Comparison of ENCODE assay signal across 9 cellular contexts in the genomic region with DNA sequence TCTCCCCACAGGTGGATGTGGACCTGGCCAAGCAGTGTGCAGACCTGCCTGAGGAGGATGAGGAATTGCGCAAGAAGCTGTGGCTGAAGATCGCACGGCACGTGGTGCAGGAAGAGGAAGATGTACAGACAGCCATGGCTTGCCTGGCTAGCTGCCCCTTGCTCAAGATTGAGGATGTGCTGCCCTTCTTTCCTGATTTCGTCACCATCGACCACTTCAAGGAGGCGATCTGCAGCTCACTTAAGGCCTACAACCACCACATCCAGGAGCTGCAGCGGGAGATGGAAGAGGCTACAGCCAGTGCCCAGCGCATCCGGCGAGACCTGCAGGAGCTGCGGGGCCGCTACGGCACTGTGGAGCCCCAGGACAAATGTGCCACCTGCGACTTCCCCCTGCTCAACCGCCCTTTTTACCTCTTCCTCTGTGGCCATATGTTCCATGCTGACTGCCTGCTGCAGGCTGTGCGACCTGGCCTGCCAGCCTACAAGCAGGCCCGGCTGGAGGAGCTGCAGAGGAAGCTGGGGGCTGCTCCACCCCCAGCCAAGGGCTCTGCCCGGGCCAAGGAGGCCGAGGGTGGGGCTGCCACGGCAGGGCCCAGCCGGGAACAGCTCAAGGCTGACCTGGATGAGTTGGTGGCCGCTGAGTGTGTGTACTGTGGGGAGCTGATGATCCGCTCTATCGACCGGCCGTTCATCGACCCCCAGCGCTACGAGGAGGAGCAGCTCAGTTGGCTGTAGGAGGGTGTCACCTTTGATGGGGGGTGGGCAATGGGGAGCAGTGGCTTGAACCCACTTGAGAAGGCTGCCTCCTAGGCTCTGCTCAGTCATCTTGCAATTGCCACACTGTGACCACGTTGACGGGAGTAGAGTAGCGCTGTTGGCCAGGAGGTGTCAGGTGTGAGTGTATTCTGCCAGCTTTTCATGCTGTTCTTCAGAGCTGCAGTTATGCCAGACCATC. TPM values are rescaled to one million over a fixed set of nuclear protein-coding genes. Genes with fewer than 3 reads are reported as not detected.
DNase-seq lines count a peak whose midpoint lies in the region; ATAC-seq, FAIRE-seq and TF ChIP-seq lines count a peak whose summit lies in the region.
"Had no signal": no experiment of that assay in that cellular context is flagged by ENCODE, and none has a peak within 500 bp of the region (broad histone marks: within the 10 kb centered on the region; RNA-seq: fewer than 3 reads in every experiment).

No MANE protein-coding gene starts in this region.

- H3K27ac ChIP-seq in HepG2 (ENCODE audit: extremely low read length, insufficient read depth, low read length) = no peak overlapping the region

- H3K79me2 ChIP-seq in HepG2 (ENCODE audit: insufficient read depth, low read length) = no peaks in the 10 kb centered on the region

- TF ChIP-seq RAD21 in HepG2 (CRISPR knock-in tag; IDR thresholded peaks at IDR 0.05) = no peak

- CTCF ChIA-PET in HepG2 (lab: Yijun Ruan, JAX; ENCODE audit: low intra/inter-chr PET ratio, low total read pairs) = interaction anchor here (1.5 to 4.4 kb wide), 3 partner anchors 119 to 282 kb away, joined by 3 to 44 read pairs (median 11); no protein-coding TSS in a partner anchor

- H3K4me1 ChIP-seq in HepG2 (ENCODE audit: insufficient read depth, low read length) = peaks cover 17% of the 10 kb centered on the region

- no peaks in the 10 kb centered on the region for H3K27me3 ChIP-seq in bronchial epithelial cell (ENCODE audit: control insufficient read depth, insufficient read depth, low read length)
- H3K27me3 ChIP-seq in HepG2 (ENCODE audit: control insufficient read depth in 1 of 2, insufficient read depth in 2 of 2, low read length in 2 of 2) = no peaks in the 10 kb centered on the region

- no peak overlapping the region for H3K4me2 ChIP-seq in HepG2 (ENCODE audit: low read depth, low read length)

- POLR2A ChIA-PET in HepG2 (lab: Yijun Ruan, JAX) = interaction anchor here (1.7 kb wide), 1 partner anchor 9 kb away, joined by 4 read pairs; the partner anchor contains the start of gene VPS18

- in situ Hi-C loops in HepG2 (cut with HindIII; ENCODE audit: extremely low pct_ligation_motif_present, low pct_unique_long_range_greater_than_20kb) = loop anchor here (5.0 kb wide), 1 partner anchor 279 kb away; no protein-coding TSS in a partner anchor

- H2AFZ ChIP-seq in HepG2 (ENCODE audit: low read length) = no peak overlapping the region

- no peak for TF ChIP-seq EP300 in HepG2 (IDR thresholded peaks at IDR 0.05; ENCODE audit: low read depth in 2 of 2, low read length in 2 of 2)
- no peak for TF ChIP-seq EP300 in HepG2 (CRISPR knock-in tag; IDR thresholded peaks at IDR 0.05; ENCODE audit: borderline replicate concordance)

- H4K20me1 ChIP-seq in HepG2 (ENCODE audit: insufficient read depth, low read length) = no peaks in the 10 kb centered on the region

- no peak for TF ChIP-seq CTCF in bronchial epithelial cell (IDR thresholded peaks at IDR 0.05; ENCODE audit: insufficient read depth, low read length, severe bottlenecking)
- no peak for TF ChIP-seq CTCF in HepG2 (CRISPR knock-in tag; IDR thresholded peaks at IDR 0.05)

- ATAC-seq in HepG2 (no peak), HG03521 (IDR thresholded peaks at IDR 0.05; ENCODE audit: unreplicated experiment) (no peak)

- 99% methylated on average over 21 of the region's 33 CpGs for whole genome bisulfite sequencing in HepG2 (ENCODE audit: low lambda C conversion rate)

- DNase-seq in Ammon's horn (ENCODE audit: low spot score) = peak; percentile 80
- DNase-seq in Kasumi-1 (lab: John Stamatoyannopoulos, UW) = peak; percentile 99 to 100
- DNase-seq in bronchial epithelial cell (ENCODE audit: low read depth) = peak; percentile 43
- DNase-seq in HepG2 (ENCODE audit: low spot score) = no peak
- no peak for DNase-seq in HK-2 (ENCODE audit: unreplicated experiment)
- DNase-seq in A172 (ENCODE audit: low spot score) = no peak
- no peak for DNase-seq in NCI-H1048 (lab: John Stamatoyannopoulos, UW)

- BruUV-seq in HepG2 (replicated peaks; lab: Mats Ljungman, UMichigan) = no TSS peak

- H3K4me3 ChIP-seq in bronchial epithelial cell (ENCODE audit: low read depth, low read length) = no peak overlapping the region
- no peak overlapping the region for H3K4me3 ChIP-seq in HepG2 (replicated peaks in 1 of 3; ENCODE audit: insufficient read depth in 1 of 3, low read depth in 2 of 3, low read length in 3 of 3)

- no peak for TF ChIP-seq POLR2A in HepG2 (IDR thresholded peaks at IDR 0.05; ENCODE audit: insufficient read depth in 1 of 2, low read depth in 2 of 2, low read length in 2 of 2)

- FAIRE-seq in bronchial epithelial cell (lab: Jason Lieb, UNC) (peak; percentile 43), HepG2 (lab: Jason Lieb, UNC) (no peak)

- H3K36me3 ChIP-seq in bronchial epithelial cell (ENCODE audit: control insufficient read depth, insufficient read depth, low read length) (peaks cover 30% of the 10 kb centered on the region), HepG2 (replicated peaks in 1 of 2; ENCODE audit: control insufficient read depth in 1 of 2, insufficient read depth in 2 of 2, low read length in 2 of 2) (peaks cover 22 to 42% of the 10 kb centered on the region in 2 experiments)

- intact Hi-C loops in HepG2 (cut with micrococcal nuclease; ENCODE audit: unreplicated experiment) = no loop called here

- H3K9ac ChIP-seq in HepG2 (ENCODE audit: insufficient read depth, low read depth, low read length) = no peak overlapping the region

- H3K9me3 ChIP-seq in HepG2 (ENCODE audit: low read length) = no peaks in the 10 kb centered on the region

RNA-seq across cellular contexts. Expression of gene VPS18, which starts 8.6 kb away (rescaled TPM):
- total RNA-seq in bronchial epithelial cell (26.3 and 30.6 TPM in 2 replicates), HepG2 (2016; rRNA removed; fragmentation: Illumina TruSeq; extraction: Trizol) (15.8 and 17.0 TPM in 2 replicates)
- 1.2 and 1.9 TPM in 2 replicates for total RNA-seq in HepG2 (2016; cell fraction: cytosol; rRNA removed; fragmentation: Illumina TruSeq; extraction: Trizol; ENCODE audit: low read depth)
- total RNA-seq in HepG2 (2016; cell fraction: insoluble cytoplasmic fraction; rRNA removed; fragmentation: Illumina TruSeq; extraction: Trizol) = 14.9 and 16.0 TPM in 2 replicates
- 3.9 and 4.3 TPM in 2 replicates for total RNA-seq in HepG2 (2016; cell fraction: membrane; rRNA removed; fragmentation: Illumina TruSeq; extraction: Trizol)
- total RNA-seq in HepG2 (2016; cell fraction: nucleus; rRNA removed; fragmentation: Illumina TruSeq; extraction: Trizol) = 9.9 and 11.2 TPM in 2 replicates
- polyA plus RNA-seq in HepG2 (2011; rRNA removed) = 5.8 and 7.4 TPM in 2 replicates
- polyA plus RNA-seq in HepG2 (2011; cell fraction: cytosol; rRNA removed) = 6.0 and 7.5 TPM in 2 replicates
- 9.2 and 9.4 TPM in 2 replicates for polyA plus RNA-seq in HepG2 (2011; cell fraction: nucleus; rRNA removed)
- 5.0 and 5.3 TPM in 2 replicates for polyA plus RNA-seq in HepG2 (2012)
- polyA plus RNA-seq in HepG2 (2016; cell fraction: cytosol; fragmentation: Illumina TruSeq; extraction: Trizol; ENCODE audit: low read depth) = 0.57 and 0.62 TPM in 2 replicates
- 9.1 and 10.3 TPM in 2 replicates for polyA plus RNA-seq in HepG2 (2016; cell fraction: insoluble cytoplasmic fraction; fragmentation: Illumina TruSeq; extraction: Trizol; ENCODE audit: low read depth)
- polyA plus RNA-seq in HepG2 (2016; cell fraction: membrane; fragmentation: Illumina TruSeq; extraction: Trizol; ENCODE audit: low read depth) = 1.1 and 1.8 TPM in 2 replicates
- 13.2 and 13.9 TPM in 2 replicates for polyA plus RNA-seq in HepG2 (2016; cell fraction: nucleus; fragmentation: Illumina TruSeq; extraction: Trizol; ENCODE audit: insufficient read depth, low read depth)
- 42.6 and 112 TPM in 2 replicates for polyA minus RNA-seq in HepG2 (2011; rRNA and poly(A)+ RNA removed; ENCODE audit: low replicate concordance)
- polyA minus RNA-seq in HepG2 (2011; cell fraction: cytosol; rRNA and poly(A)+ RNA removed) = 11.8 and 12.4 TPM in 2 replicates
- polyA minus RNA-seq in HepG2 (2011; cell fraction: nucleus; rRNA and poly(A)+ RNA removed) = 9.3 and 9.8 TPM in 2 replicates
- total RNA-seq in A172 (2014; rRNA removed; shearing (Covaris generic)) = 39.7 and 41.7 TPM in 2 replicates

RNA-seq across cellular contexts. Expression of gene DLL4, which starts 26.3 kb away (rescaled TPM):
- 0.13 TPM in 1 of 2 replicates, not detected in the other for total RNA-seq in bronchial epithelial cell
- total RNA-seq in HepG2 (2016; rRNA removed; fragmentation: Illumina TruSeq; extraction: Trizol) = 0.13 and 0.20 TPM in 2 replicates
- total RNA-seq in HepG2 (2016; cell fraction: cytosol; rRNA removed; fragmentation: Illumina TruSeq; extraction: Trizol; ENCODE audit: low read depth) = 0.09 and 0.10 TPM in 2 replicates
- total RNA-seq in HepG2 (2016; cell fraction: insoluble cytoplasmic fraction; rRNA removed; fragmentation: Illumina TruSeq; extraction: Trizol) = 0.07 and 0.19 TPM in 2 replicates
- 0.03 and 0.15 TPM in 2 replicates for total RNA-seq in HepG2 (2016; cell fraction: membrane; rRNA removed; fragmentation: Illumina TruSeq; extraction: Trizol)
- total RNA-seq in HepG2 (2016; cell fraction: nucleus; rRNA removed; fragmentation: Illumina TruSeq; extraction: Trizol) = 0.19 TPM in 1 of 2 replicates, not detected in the other
- polyA plus RNA-seq in HepG2 (2011; rRNA removed) = 0.25 and 0.27 TPM in 2 replicates
- polyA plus RNA-seq in HepG2 (2011; cell fraction: cytosol; rRNA removed) = 0.13 and 0.24 TPM in 2 replicates
- polyA plus RNA-seq in HepG2 (2011; cell fraction: nucleus; rRNA removed) = 0.50 and 0.61 TPM in 2 replicates
- 0.13 and 0.43 TPM in 2 replicates for polyA plus RNA-seq in HepG2 (2012)
- 0.07 TPM in 1 of 2 replicates, not detected in the other for polyA plus RNA-seq in HepG2 (2016; cell fraction: cytosol; fragmentation: Illumina TruSeq; extraction: Trizol; ENCODE audit: low read depth)
- 0.13 and 0.19 TPM in 2 replicates for polyA plus RNA-seq in HepG2 (2016; cell fraction: insoluble cytoplasmic fraction; fragmentation: Illumina TruSeq; extraction: Trizol; ENCODE audit: low read depth)
- 0.06 and 0.08 TPM in 2 replicates for polyA plus RNA-seq in HepG2 (2016; cell fraction: membrane; fragmentation: Illumina TruSeq; extraction: Trizol; ENCODE audit: low read depth)
- 0.34 and 0.39 TPM in 2 replicates for polyA plus RNA-seq in HepG2 (2016; cell fraction: nucleus; fragmentation: Illumina TruSeq; extraction: Trizol; ENCODE audit: insufficient read depth, low read depth)
- 0.98 and 7.6 TPM in 2 replicates for polyA minus RNA-seq in HepG2 (2011; rRNA and poly(A)+ RNA removed; ENCODE audit: low replicate concordance)
- 0.35 and 0.59 TPM in 2 replicates for polyA minus RNA-seq in HepG2 (2011; cell fraction: cytosol; rRNA and poly(A)+ RNA removed)
- polyA minus RNA-seq in HepG2 (2011; cell fraction: nucleus; rRNA and poly(A)+ RNA removed) = 0.12 and 0.26 TPM in 2 replicates
- not detected in 2 replicates for total RNA-seq in A172 (2014; rRNA removed; shearing (Covaris generic))
- total RNA-seq: T-helper 1 cell treated with Interleukin-12 subunit alpha and Interleukin-12 subunit beta and Interleukin-4 antibody, amounts not matched to agents 30 ng/mL and 1 ng/mL, for 36 hours had no signal

RNA-seq across cellular contexts. Expression of gene RHOV, which starts 28.8 kb away (rescaled TPM):
- total RNA-seq in bronchial epithelial cell (7.1 and 38.7 TPM in 2 replicates), HepG2 (2016; rRNA removed; fragmentation: Illumina TruSeq; extraction: Trizol) (0.15 and 0.18 TPM in 2 replicates)
- total RNA-seq in HepG2 (2016; cell fraction: cytosol; rRNA removed; fragmentation: Illumina TruSeq; extraction: Trizol; ENCODE audit: low read depth) = not detected in 2 replicates
- 0.15 TPM in 1 of 2 replicates, not detected in the other for total RNA-seq in HepG2 (2016; cell fraction: insoluble cytoplasmic fraction; rRNA removed; fragmentation: Illumina TruSeq; extraction: Trizol)
- total RNA-seq in HepG2 (2016; cell fraction: membrane; rRNA removed; fragmentation: Illumina TruSeq; extraction: Trizol) = 0.09 and 0.10 TPM in 2 replicates
- total RNA-seq in HepG2 (2016; cell fraction: nucleus; rRNA removed; fragmentation: Illumina TruSeq; extraction: Trizol) = not detected in 2 replicates
- 0.07 and 0.17 TPM in 2 replicates for polyA plus RNA-seq in HepG2 (2011; rRNA removed)
- 0.08 and 0.09 TPM in 2 replicates for polyA plus RNA-seq in HepG2 (2011; cell fraction: cytosol; rRNA removed)
- not detected in 2 replicates for polyA plus RNA-seq in HepG2 (2011; cell fraction: nucleus; rRNA removed)
- polyA plus RNA-seq in HepG2 (2012) = not detected in 2 replicates
- polyA plus RNA-seq in HepG2 (2016; cell fraction: cytosol; fragmentation: Illumina TruSeq; extraction: Trizol; ENCODE audit: low read depth) = 0.07 TPM in 1 of 2 replicates, not detected in the other
- 0.17 and 0.19 TPM in 2 replicates for polyA plus RNA-seq in HepG2 (2016; cell fraction: insoluble cytoplasmic fraction; fragmentation: Illumina TruSeq; extraction: Trizol; ENCODE audit: low read depth)
- polyA plus RNA-seq in HepG2 (2016; cell fraction: membrane; fragmentation: Illumina TruSeq; extraction: Trizol; ENCODE audit: low read depth) = 0.10 TPM in 1 of 2 replicates, not detected in the other
- polyA plus RNA-seq in HepG2 (2016; cell fraction: nucleus; fragmentation: Illumina TruSeq; extraction: Trizol; ENCODE audit: insufficient read depth, low read depth) = 0.27 and 0.37 TPM in 2 replicates
- polyA minus RNA-seq in HepG2 (2011; rRNA and poly(A)+ RNA removed; ENCODE audit: low replicate concordance) = 43.4 TPM in 1 of 2 replicates, not detected in the other
- polyA minus RNA-seq in HepG2 (2011; cell fraction: cytosol; rRNA and poly(A)+ RNA removed) = 0.40 and 0.70 TPM in 2 replicates
- not detected in 2 replicates for polyA minus RNA-seq in HepG2 (2011; cell fraction: nucleus; rRNA and poly(A)+ RNA removed)
- total RNA-seq in A172 (2014; rRNA removed; shearing (Covaris generic)) = 0.22 and 1.4 TPM in 2 replicates

RNA-seq across cellular contexts. Expression of gene CHAC1, which starts 50.4 kb away (rescaled TPM):
- 24.7 and 59.8 TPM in 2 replicates for total RNA-seq in bronchial epithelial cell
- total RNA-seq in HepG2 (2016; rRNA removed; fragmentation: Illumina TruSeq; extraction: Trizol) = not detected in 2 replicates
- total RNA-seq in HepG2 (2016; cell fraction: cytosol; rRNA removed; fragmentation: Illumina TruSeq; extraction: Trizol; ENCODE audit: low read depth) = not detected in 2 replicates
- total RNA-seq in HepG2 (2016; cell fraction: insoluble cytoplasmic fraction; rRNA removed; fragmentation: Illumina TruSeq; extraction: Trizol) = not detected in 2 replicates
- total RNA-seq in HepG2 (2016; cell fraction: membrane; rRNA removed; fragmentation: Illumina TruSeq; extraction: Trizol) = 0.15 TPM in 1 of 2 replicates, not detected in the other
- total RNA-seq in HepG2 (2016; cell fraction: nucleus; rRNA removed; fragmentation: Illumina TruSeq; extraction: Trizol) = not detected in 2 replicates
- polyA plus RNA-seq in HepG2 (2011; rRNA removed) = 0.44 and 0.46 TPM in 2 replicates
- 0.41 and 0.63 TPM in 2 replicates for polyA plus RNA-seq in HepG2 (2011; cell fraction: cytosol; rRNA removed)
- 0.21 and 0.48 TPM in 2 replicates for polyA plus RNA-seq in HepG2 (2011; cell fraction: nucleus; rRNA removed)
- polyA plus RNA-seq in HepG2 (2012) = 0.39 TPM in 1 of 2 replicates, not detected in the other
- not detected in 2 replicates for polyA plus RNA-seq in HepG2 (2016; cell fraction: cytosol; fragmentation: Illumina TruSeq; extraction: Trizol; ENCODE audit: low read depth)
- not detected in 2 replicates for polyA plus RNA-seq in HepG2 (2016; cell fraction: insoluble cytoplasmic fraction; fragmentation: Illumina TruSeq; extraction: Trizol; ENCODE audit: low read depth)
- polyA plus RNA-seq in HepG2 (2016; cell fraction: membrane; fragmentation: Illumina TruSeq; extraction: Trizol; ENCODE audit: low read depth) = not detected in 2 replicates
- polyA plus RNA-seq in HepG2 (2016; cell fraction: nucleus; fragmentation: Illumina TruSeq; extraction: Trizol; ENCODE audit: insufficient read depth, low read depth) = not detected in 2 replicates
- polyA minus RNA-seq in HepG2 (2011; rRNA and poly(A)+ RNA removed; ENCODE audit: low replicate concordance) = 0.58 and 21.7 TPM in 2 replicates
- 1.1 and 2.0 TPM in 2 replicates for polyA minus RNA-seq in HepG2 (2011; cell fraction: cytosol; rRNA and poly(A)+ RNA removed)
- polyA minus RNA-seq in HepG2 (2011; cell fraction: nucleus; rRNA and poly(A)+ RNA removed) = 0.39 and 0.62 TPM in 2 replicates
- 4.7 and 5.8 TPM in 2 replicates for total RNA-seq in A172 (2014; rRNA removed; shearing (Covaris generic))

RNA-seq across cellular contexts. Expression of gene SPINT1, which starts 59.0 kb away (rescaled TPM):
- 145 and 191 TPM in 2 replicates for total RNA-seq in bronchial epithelial cell
- 0.45 and 0.49 TPM in 2 replicates for total RNA-seq in HepG2 (2016; rRNA removed; fragmentation: Illumina TruSeq; extraction: Trizol)
- 0.10 and 0.44 TPM in 2 replicates for total RNA-seq in HepG2 (2016; cell fraction: cytosol; rRNA removed; fragmentation: Illumina TruSeq; extraction: Trizol; ENCODE audit: low read depth)
- total RNA-seq in HepG2 (2016; cell fraction: insoluble cytoplasmic fraction; rRNA removed; fragmentation: Illumina TruSeq; extraction: Trizol) = 0.21 and 0.50 TPM in 2 replicates
- total RNA-seq in HepG2 (2016; cell fraction: membrane; rRNA removed; fragmentation: Illumina TruSeq; extraction: Trizol) = 0.14 and 0.25 TPM in 2 replicates
- total RNA-seq in HepG2 (2016; cell fraction: nucleus; rRNA removed; fragmentation: Illumina TruSeq; extraction: Trizol) = 0.88 and 2.1 TPM in 2 replicates
- 2.5 and 2.8 TPM in 2 replicates for polyA plus RNA-seq in HepG2 (2011; rRNA removed)
- 3.4 and 3.9 TPM in 2 replicates for polyA plus RNA-seq in HepG2 (2011; cell fraction: cytosol; rRNA removed)
- polyA plus RNA-seq in HepG2 (2011; cell fraction: nucleus; rRNA removed) = 7.6 and 10.2 TPM in 2 replicates
- polyA plus RNA-seq in HepG2 (2012) = 2.7 and 2.9 TPM in 2 replicates
- 0.20 and 0.25 TPM in 2 replicates for polyA plus RNA-seq in HepG2 (2016; cell fraction: cytosol; fragmentation: Illumina TruSeq; extraction: Trizol; ENCODE audit: low read depth)
- 0.21 and 0.37 TPM in 2 replicates for polyA plus RNA-seq in HepG2 (2016; cell fraction: insoluble cytoplasmic fraction; fragmentation: Illumina TruSeq; extraction: Trizol; ENCODE audit: low read depth)
- polyA plus RNA-seq in HepG2 (2016; cell fraction: membrane; fragmentation: Illumina TruSeq; extraction: Trizol; ENCODE audit: low read depth) = 0.24 and 0.43 TPM in 2 replicates
- 3.0 TPM in 2 replicates for polyA plus RNA-seq in HepG2 (2016; cell fraction: nucleus; fragmentation: Illumina TruSeq; extraction: Trizol; ENCODE audit: insufficient read depth, low read depth)
- 0.37 and 3.2 TPM in 2 replicates for polyA minus RNA-seq in HepG2 (2011; rRNA and poly(A)+ RNA removed; ENCODE audit: low replicate concordance)
- 2.2 TPM in 2 replicates for polyA minus RNA-seq in HepG2 (2011; cell fraction: cytosol; rRNA and poly(A)+ RNA removed)
- polyA minus RNA-seq in HepG2 (2011; cell fraction: nucleus; rRNA and poly(A)+ RNA removed) = 1.0 and 2.6 TPM in 2 replicates
- total RNA-seq in A172 (2014; rRNA removed; shearing (Covaris generic)) = 0.22 and 1.3 TPM in 2 replicates

Comparison
In these comparisons a context has a peak if more than half of its experiments do, and no peak if none do; other contexts are left out.
1. DNase-seq: peak in Ammon's horn (single experiment), Kasumi-1 (2 of 2) and bronchial epithelial cell (single experiment); none in HepG2 (single experiment), HK-2 (single experiment), A172 (single experiment) and NCI-H1048 (single experiment).